In the genomic region with DNA sequence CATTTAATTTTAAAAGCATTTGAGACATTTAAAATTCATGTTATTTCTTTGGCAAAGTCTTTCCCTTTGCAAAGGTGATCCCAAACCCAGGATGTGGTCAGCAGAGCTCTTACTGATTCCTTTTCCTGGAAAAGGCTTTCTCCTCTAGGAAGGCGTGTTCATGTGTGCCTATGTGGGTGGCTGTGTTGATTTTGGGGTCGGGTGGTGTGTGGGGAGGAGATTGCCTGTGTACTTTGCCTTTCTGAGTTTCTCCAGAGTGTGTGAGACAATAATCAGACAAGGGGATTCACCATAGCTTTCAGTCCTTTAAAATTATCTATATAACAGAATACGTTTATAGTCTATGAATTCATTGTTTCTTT, we compare ENCODE assay signal across 1 cellular context.
TF ChIP-seq lines count a peak whose summit lies in the region.

No MANE protein-coding gene starts in this region.

TF ChIP-seq in GM23338, 12 proteins besides CTCF, POLR2A, EP300 and RAD21 (continued from another document):
- TF ChIP-seq, protein P1, sequence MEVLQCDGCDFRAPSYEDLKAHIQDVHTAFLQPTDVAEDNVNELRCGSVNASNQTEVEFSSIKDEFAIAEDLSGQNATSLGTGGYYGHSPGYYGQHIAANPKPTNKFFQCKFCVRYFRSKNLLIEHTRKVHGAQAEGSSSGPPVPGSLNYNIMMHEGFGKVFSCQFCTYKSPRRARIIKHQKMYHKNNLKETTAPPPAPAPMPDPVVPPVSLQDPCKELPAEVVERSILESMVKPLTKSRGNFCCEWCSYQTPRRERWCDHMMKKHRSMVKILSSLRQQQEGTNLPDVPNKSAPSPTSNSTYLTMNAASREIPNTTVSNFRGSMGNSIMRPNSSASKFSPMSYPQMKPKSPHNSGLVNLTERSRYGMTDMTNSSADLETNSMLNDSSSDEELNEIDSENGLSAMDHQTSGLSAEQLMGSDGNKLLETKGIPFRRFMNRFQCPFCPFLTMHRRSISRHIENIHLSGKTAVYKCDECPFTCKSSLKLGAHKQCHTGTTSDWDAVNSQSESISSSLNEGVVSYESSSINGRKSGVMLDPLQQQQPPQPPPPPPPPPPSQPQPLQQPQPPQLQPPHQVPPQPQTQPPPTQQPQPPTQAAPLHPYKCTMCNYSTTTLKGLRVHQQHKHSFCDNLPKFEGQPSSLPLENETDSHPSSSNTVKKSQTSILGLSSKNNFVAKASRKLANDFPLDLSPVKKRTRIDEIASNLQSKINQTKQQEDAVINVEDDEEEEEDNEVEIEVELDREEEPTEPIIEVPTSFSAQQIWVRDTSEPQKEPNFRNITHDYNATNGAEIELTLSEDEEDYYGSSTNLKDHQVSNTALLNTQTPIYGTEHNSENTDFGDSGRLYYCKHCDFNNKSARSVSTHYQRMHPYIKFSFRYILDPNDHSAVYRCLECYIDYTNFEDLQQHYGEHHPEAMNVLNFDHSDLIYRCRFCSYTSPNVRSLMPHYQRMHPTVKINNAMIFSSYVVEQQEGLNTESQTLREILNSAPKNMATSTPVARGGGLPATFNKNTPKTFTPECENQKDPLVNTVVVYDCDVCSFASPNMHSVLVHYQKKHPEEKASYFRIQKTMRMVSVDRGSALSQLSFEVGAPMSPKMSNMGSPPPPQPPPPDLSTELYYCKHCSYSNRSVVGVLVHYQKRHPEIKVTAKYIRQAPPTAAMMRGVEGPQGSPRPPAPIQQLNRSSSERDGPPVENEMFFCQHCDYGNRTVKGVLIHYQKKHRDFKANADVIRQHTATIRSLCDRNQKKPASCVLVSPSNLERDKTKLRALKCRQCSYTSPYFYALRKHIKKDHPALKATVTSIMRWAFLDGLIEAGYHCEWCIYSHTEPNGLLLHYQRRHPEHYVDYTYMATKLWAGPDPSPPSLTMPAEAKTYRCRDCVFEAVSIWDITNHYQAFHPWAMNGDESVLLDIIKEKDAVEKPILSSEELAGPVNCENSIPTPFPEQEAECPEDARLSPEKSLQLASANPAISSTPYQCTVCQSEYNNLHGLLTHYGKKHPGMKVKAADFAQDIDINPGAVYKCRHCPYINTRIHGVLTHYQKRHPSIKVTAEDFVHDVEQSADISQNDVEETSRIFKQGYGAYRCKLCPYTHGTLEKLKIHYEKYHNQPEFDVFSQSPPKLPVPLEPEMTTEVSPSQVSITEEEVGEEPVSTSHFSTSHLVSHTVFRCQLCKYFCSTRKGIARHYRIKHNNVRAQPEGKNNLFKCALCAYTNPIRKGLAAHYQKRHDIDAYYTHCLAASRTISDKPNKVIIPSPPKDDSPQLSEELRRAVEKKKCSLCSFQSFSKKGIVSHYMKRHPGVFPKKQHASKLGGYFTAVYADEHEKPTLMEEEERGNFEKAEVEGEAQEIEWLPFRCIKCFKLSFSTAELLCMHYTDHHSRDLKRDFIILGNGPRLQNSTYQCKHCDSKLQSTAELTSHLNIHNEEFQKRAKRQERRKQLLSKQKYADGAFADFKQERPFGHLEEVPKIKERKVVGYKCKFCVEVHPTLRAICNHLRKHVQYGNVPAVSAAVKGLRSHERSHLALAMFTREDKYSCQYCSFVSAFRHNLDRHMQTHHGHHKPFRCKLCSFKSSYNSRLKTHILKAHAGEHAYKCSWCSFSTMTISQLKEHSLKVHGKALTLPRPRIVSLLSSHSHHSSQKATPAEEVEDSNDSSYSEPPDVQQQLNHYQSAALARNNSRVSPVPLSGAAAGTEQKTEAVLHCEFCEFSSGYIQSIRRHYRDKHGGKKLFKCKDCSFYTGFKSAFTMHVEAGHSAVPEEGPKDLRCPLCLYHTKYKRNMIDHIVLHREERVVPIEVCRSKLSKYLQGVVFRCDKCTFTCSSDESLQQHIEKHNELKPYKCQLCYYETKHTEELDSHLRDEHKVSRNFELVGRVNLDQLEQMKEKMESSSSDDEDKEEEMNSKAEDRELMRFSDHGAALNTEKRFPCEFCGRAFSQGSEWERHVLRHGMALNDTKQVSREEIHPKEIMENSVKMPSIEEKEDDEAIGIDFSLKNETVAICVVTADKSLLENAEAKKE (CRISPR knock-in tag; IDR thresholded peaks at IDR 0.05) = no peak
- TF ChIP-seq ZNF331 (CRISPR knock-in tag; IDR thresholded peaks at IDR 0.05; ENCODE audit: low read depth) (no peak), ZNF114 (CRISPR knock-in tag; IDR thresholded peaks at IDR 0.05) (no peak)
